Comparison of ENCODE assay signal across 1 cellular context in genomic region chr2:183179156-183179555, GRCh38.
TF ChIP-seq lines count a peak whose summit lies in the region.

No MANE protein-coding gene starts in this region.

TF ChIP-seq in K562, 482 proteins besides CTCF, POLR2A, EP300 and RAD21:
- TF ChIP-seq KLF1 (tag; IDR thresholded peaks at IDR 0.05) (no peak), XRCC5 (IDR thresholded peaks at IDR 0.05; ENCODE audit: low read depth, low read length) (no peak), RFX7 (CRISPR knock-in tag; IDR thresholded peaks at IDR 0.05) (no peak), ZNF586 (CRISPR knock-in tag; conservative IDR thresholded peaks at IDR 0.05) (no peak), NR0B1 (IDR thresholded peaks at IDR 0.05; ENCODE audit: partially characterized antibody) (no peak), ZNF23 (CRISPR knock-in tag; IDR thresholded peaks at IDR 0.05) (no peak), FOXA1 (IDR thresholded peaks at IDR 0.05; ENCODE audit: borderline replicate concordance) (no peak), XRCC3 (IDR thresholded peaks at IDR 0.05) (no peak), RBM34 (IDR thresholded peaks at IDR 0.05; ENCODE audit: borderline replicate concordance, insufficient read depth, low read length) (no peak), ZNF830 (CRISPR knock-in tag; IDR thresholded peaks at IDR 0.05) (no peak)
- TF ChIP-seq, protein P1, sequence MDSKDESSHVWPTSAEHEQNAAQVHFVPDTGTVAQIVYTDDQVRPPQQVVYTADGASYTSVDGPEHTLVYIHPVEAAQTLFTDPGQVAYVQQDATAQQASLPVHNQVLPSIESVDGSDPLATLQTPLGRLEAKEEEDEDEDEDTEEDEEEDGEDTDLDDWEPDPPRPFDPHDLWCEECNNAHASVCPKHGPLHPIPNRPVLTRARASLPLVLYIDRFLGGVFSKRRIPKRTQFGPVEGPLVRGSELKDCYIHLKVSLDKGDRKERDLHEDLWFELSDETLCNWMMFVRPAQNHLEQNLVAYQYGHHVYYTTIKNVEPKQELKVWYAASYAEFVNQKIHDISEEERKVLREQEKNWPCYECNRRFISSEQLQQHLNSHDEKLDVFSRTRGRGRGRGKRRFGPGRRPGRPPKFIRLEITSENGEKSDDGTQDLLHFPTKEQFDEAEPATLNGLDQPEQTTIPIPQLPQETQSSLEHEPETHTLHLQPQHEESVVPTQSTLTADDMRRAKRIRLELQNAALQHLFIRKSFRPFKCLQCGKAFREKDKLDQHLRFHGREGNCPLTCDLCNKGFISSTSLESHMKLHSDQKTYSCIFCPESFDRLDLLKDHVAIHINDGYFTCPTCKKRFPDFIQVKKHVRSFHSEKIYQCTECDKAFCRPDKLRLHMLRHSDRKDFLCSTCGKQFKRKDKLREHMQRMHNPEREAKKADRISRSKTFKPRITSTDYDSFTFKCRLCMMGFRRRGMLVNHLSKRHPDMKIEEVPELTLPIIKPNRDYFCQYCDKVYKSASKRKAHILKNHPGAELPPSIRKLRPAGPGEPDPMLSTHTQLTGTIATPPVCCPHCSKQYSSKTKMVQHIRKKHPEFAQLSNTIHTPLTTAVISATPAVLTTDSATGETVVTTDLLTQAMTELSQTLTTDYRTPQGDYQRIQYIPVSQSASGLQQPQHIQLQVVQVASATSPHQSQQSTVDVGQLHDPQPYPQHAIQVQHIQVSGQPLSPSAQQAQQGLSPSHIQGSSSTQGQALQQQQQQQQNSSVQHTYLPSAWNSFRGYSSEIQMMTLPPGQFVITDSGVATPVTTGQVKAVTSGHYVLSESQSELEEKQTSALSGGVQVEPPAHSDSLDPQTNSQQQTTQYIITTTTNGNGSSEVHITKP (IDR thresholded peaks at IDR 0.05; ENCODE audit: partially characterized antibody), result no peak
